In the genomic region with DNA sequence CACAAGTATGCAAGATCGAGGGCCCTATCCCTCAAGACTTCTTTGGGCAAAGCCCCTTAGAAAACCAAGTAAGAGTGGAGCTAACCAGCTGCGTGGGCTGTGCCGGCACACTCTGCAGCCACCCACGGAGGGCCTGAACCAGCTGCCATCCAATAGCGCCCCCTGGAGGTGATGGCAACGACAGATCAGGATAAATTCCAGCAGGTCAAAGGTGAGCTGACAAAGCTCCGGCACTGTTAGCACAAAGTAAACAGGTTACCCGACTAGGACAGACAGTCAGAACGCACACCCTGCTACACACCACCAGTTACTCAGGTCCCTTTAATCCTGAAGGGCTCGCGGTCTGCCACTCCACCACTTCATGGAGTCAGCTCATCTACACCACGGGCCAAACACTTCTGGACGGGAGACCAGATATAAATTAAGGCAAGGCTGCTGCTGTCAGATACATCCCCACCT, we compare ENCODE assay signal across 8 cellular contexts. TPM values are rescaled to one million over a fixed set of nuclear protein-coding genes. Genes with fewer than 3 reads are reported as not detected.
DNase-seq lines count a peak whose midpoint lies in the region; ATAC-seq, FAIRE-seq and TF ChIP-seq lines count a peak whose summit lies in the region.

No MANE protein-coding gene starts in this region.

- intact Hi-C loops in HepG2 (cut with micrococcal nuclease; ENCODE audit: unreplicated experiment), result loop anchor here (5.0 kb wide), 2 partner anchors 54 to 249 kb away; a partner anchor contains a TSS

- H3K79me2 ChIP-seq in KMS-11 (ENCODE audit: insufficient read depth, low read depth) (peaks cover 50% of the 10 kb centered on the region), HepG2 (ENCODE audit: insufficient read depth, low read length) (peaks cover 16% of the 10 kb centered on the region)

- 9% methylated on average over 7 of the region's 13 CpGs for WGBS in HepG2 (ENCODE audit: low lambda C conversion rate)

- TF ChIP-seq EP300 in HepG2 (IDR thresholded peaks at IDR 0.05; ENCODE audit: low read depth in 2 of 2, low read length in 2 of 2) (peak in 1 of 2 experiments; percentile 18; a peak in 1 of 4 replicates), HepG2 (CRISPR knock-in tag; IDR thresholded peaks at IDR 0.05; ENCODE audit: borderline replicate concordance) (no peak)

- H3K9me3 ChIP-seq in WERI-Rb-1 (ENCODE audit: severe bottlenecking) (no peaks in the 10 kb centered on the region), HepG2 (ENCODE audit: low read length) (no peaks in the 10 kb centered on the region)

- CTCF ChIA-PET in HepG2 (lab: Yijun Ruan, JAX; ENCODE audit: low intra/inter-chr PET ratio, low total read pairs), result interaction anchor here (0.7 to 2.2 kb wide), 4 partner anchors 14 to 239 kb away, joined by 3 to 11 read pairs (median 4); no protein-coding TSS in a partner anchor

- H3K27me3 ChIP-seq in KMS-11 (ENCODE audit: insufficient read depth, low read depth), result no peaks in the 10 kb centered on the region
- no peaks in the 10 kb centered on the region for H3K27me3 ChIP-seq in WERI-Rb-1 (ENCODE audit: insufficient read depth, low read depth, severe bottlenecking)
- H3K27me3 ChIP-seq in bronchial epithelial cell (ENCODE audit: control insufficient read depth, insufficient read depth, low read length), result no peaks in the 10 kb centered on the region
- H3K27me3 ChIP-seq in HepG2 (ENCODE audit: control insufficient read depth in 1 of 2, insufficient read depth in 2 of 2, low read length in 2 of 2), result no peaks in the 10 kb centered on the region; a peak in 2 of 5 replicates

- H4K20me1 ChIP-seq in KMS-11 (ENCODE audit: insufficient read depth) (0 out of 2 replicates have a peak, but pooled peaks cover 4% of the 10 kb centered on the region), HepG2 (ENCODE audit: insufficient read depth, low read length) (peaks cover 4% of the 10 kb centered on the region)

- POLR2A ChIA-PET in HepG2 (lab: Yijun Ruan, JAX), result interaction anchor here (0.9 to 1.1 kb wide), 3 partner anchors 110 to 276 kb away, joined by 4 to 7 read pairs (median 5); a partner anchor contains a TSS

- TF ChIP-seq CTCF in KMS-11 (conservative IDR thresholded peaks at IDR 0.05; ENCODE audit: low read depth, low read length) (peak; percentile 100), WERI-Rb-1 (IDR thresholded peaks at IDR 0.05; ENCODE audit: low read depth, low read length) (peak; percentile 82), bronchial epithelial cell (IDR thresholded peaks at IDR 0.05; ENCODE audit: insufficient read depth, low read length, severe bottlenecking) (peak; percentile 86), HepG2 (CRISPR knock-in tag; IDR thresholded peaks at IDR 0.05) (peak; percentile 96)

- ATAC-seq in HepG2 (peak; percentile 93), HG03442 (IDR thresholded peaks at IDR 0.05; ENCODE audit: unreplicated experiment) (no peak)

- no peak overlapping the region for H3K4me2 ChIP-seq in KMS-11
- peak overlapping the region; percentile 57 for H3K4me2 ChIP-seq in HepG2 (ENCODE audit: low read depth, low read length)

- no TSS peak for BruUV-seq in HepG2 (replicated peaks; lab: Mats Ljungman, UMichigan)

- H3K36me3 ChIP-seq in KMS-11 (ENCODE audit: insufficient read depth), result no peaks in the 10 kb centered on the region; the same call in 1 of the 2 replicates
- peaks cover 58% of the 10 kb centered on the region for H3K36me3 ChIP-seq in WERI-Rb-1
- peaks cover 8% of the 10 kb centered on the region for H3K36me3 ChIP-seq in bronchial epithelial cell (ENCODE audit: control insufficient read depth, insufficient read depth, low read length)
- H3K36me3 ChIP-seq in HepG2 (replicated peaks in 1 of 2; ENCODE audit: control insufficient read depth in 1 of 2, insufficient read depth in 2 of 2, low read length in 2 of 2), result peaks cover 13 to 34% of the 10 kb centered on the region in 2 experiments

- H3K4me1 ChIP-seq in KMS-11 (ENCODE audit: low read depth, poor library complexity, severe bottlenecking), result peaks cover 42% of the 10 kb centered on the region
- H3K4me1 ChIP-seq in HepG2 (ENCODE audit: insufficient read depth, low read length), result peaks cover 28% of the 10 kb centered on the region

- peak; percentile 88 for TF ChIP-seq RAD21 in HepG2 (CRISPR knock-in tag; IDR thresholded peaks at IDR 0.05)

- no peak overlapping the region for H2AFZ ChIP-seq in KMS-11 (ENCODE audit: low read depth)
- H2AFZ ChIP-seq in HepG2 (ENCODE audit: low read length), result no peak overlapping the region

- H3K27ac ChIP-seq in KMS-11 (no peak overlapping the region), WERI-Rb-1 (no peak overlapping the region), HepG2 (ENCODE audit: extremely low read length, insufficient read depth, low read length) (peak overlapping the region; percentile 14)

- DNase-seq in EH (ENCODE audit: low read depth) (peak; percentile 63), WERI-Rb-1 (peak; percentile 74), bronchial epithelial cell (ENCODE audit: low read depth) (peak; percentile 54), HepG2 (ENCODE audit: low spot score) (peak; percentile 87), hippocampal formation (lab: John Stamatoyannopoulos, UW) (no peak)
- peak; percentile 52 to 78 (median 60) for DNase-seq in stimulated activated CD4-positive, alpha-beta T cell treated with anti-CD3 and anti-CD28 coated beads, TNF-alpha, amount 100 ng/mL, for 48 hours (ENCODE audit: low read depth in 3 of 3)

- H3K4me3 ChIP-seq in KMS-11 (IDR thresholded peaks at IDR 0.05; ENCODE audit: insufficient read depth, low read depth, low read length), result no peak overlapping the region
- no peak overlapping the region for H3K4me3 ChIP-seq in WERI-Rb-1 (ENCODE audit: low read depth, low read length)
- H3K4me3 ChIP-seq in bronchial epithelial cell (ENCODE audit: low read depth, low read length), result no peak overlapping the region
- no peak overlapping the region for H3K4me3 ChIP-seq in HepG2 (replicated peaks in 1 of 3; ENCODE audit: insufficient read depth in 1 of 3, low read depth in 2 of 3, low read length in 3 of 3)

- H3K9ac ChIP-seq in KMS-11 (no peak overlapping the region), HepG2 (ENCODE audit: insufficient read depth, low read depth, low read length) (no peak overlapping the region)

- TF ChIP-seq POLR2A in HepG2 (IDR thresholded peaks at IDR 0.05; ENCODE audit: insufficient read depth in 1 of 2, low read depth in 2 of 2, low read length in 2 of 2), result no peak

- in situ Hi-C loops in HepG2 (cut with HindIII; ENCODE audit: extremely low pct_ligation_motif_present, low pct_unique_long_range_greater_than_20kb), result no loop called here

- FAIRE-seq in bronchial epithelial cell (lab: Jason Lieb, UNC) (no peak), HepG2 (lab: Jason Lieb, UNC) (peak; percentile 98)

RNA-seq across cellular contexts. Expression of a gene that starts 4.9 kb away (rescaled TPM):
- total RNA-seq in bronchial epithelial cell (5.2 and 5.5 TPM in 2 replicates), HepG2 (2016; rRNA removed; fragmentation: Illumina TruSeq; extraction: Trizol) (6.5 and 8.1 TPM in 2 replicates)
- 0.79 and 0.91 TPM in 2 replicates for total RNA-seq in HepG2 (2016; cell fraction: cytosol; rRNA removed; fragmentation: Illumina TruSeq; extraction: Trizol; ENCODE audit: low read depth)
- 6.5 and 7.2 TPM in 2 replicates for total RNA-seq in HepG2 (2016; cell fraction: insoluble cytoplasmic fraction; rRNA removed; fragmentation: Illumina TruSeq; extraction: Trizol)
- 3.6 and 4.0 TPM in 2 replicates for total RNA-seq in HepG2 (2016; cell fraction: membrane; rRNA removed; fragmentation: Illumina TruSeq; extraction: Trizol)
- 5.7 and 6.7 TPM in 2 replicates for total RNA-seq in HepG2 (2016; cell fraction: nucleus; rRNA removed; fragmentation: Illumina TruSeq; extraction: Trizol)
- polyA plus RNA-seq in HepG2 (2011; rRNA removed), result 6.4 and 6.9 TPM in 2 replicates
- polyA plus RNA-seq in HepG2 (2011; cell fraction: cytosol; rRNA removed), result 4.9 and 5.8 TPM in 2 replicates
- 7.9 and 8.5 TPM in 2 replicates for polyA plus RNA-seq in HepG2 (2011; cell fraction: nucleus; rRNA removed)
- 4.4 and 4.7 TPM in 2 replicates for polyA plus RNA-seq in HepG2 (2012)
- polyA plus RNA-seq in HepG2 (2016; cell fraction: cytosol; fragmentation: Illumina TruSeq; extraction: Trizol; ENCODE audit: low read depth), result 0.19 and 0.26 TPM in 2 replicates
- polyA plus RNA-seq in HepG2 (2016; cell fraction: insoluble cytoplasmic fraction; fragmentation: Illumina TruSeq; extraction: Trizol; ENCODE audit: low read depth), result 4.5 and 5.7 TPM in 2 replicates
- polyA plus RNA-seq in HepG2 (2016; cell fraction: membrane; fragmentation: Illumina TruSeq; extraction: Trizol; ENCODE audit: low read depth), result 1.3 and 1.5 TPM in 2 replicates
- 7.1 and 8.3 TPM in 2 replicates for polyA plus RNA-seq in HepG2 (2016; cell fraction: nucleus; fragmentation: Illumina TruSeq; extraction: Trizol; ENCODE audit: insufficient read depth, low read depth)
- polyA minus RNA-seq in HepG2 (2011; rRNA and poly(A)+ RNA removed; ENCODE audit: low replicate concordance), result 10.0 and 11.4 TPM in 2 replicates
- polyA minus RNA-seq in HepG2 (2011; cell fraction: cytosol; rRNA and poly(A)+ RNA removed), result 6.2 and 6.7 TPM in 2 replicates
- polyA minus RNA-seq in HepG2 (2011; cell fraction: nucleus; rRNA and poly(A)+ RNA removed), result 8.6 and 10.3 TPM in 2 replicates

RNA-seq across cellular contexts. Expression of a gene that starts 14.9 kb away (rescaled TPM):
- total RNA-seq in bronchial epithelial cell (not detected in 2 replicates), HepG2 (2016; rRNA removed; fragmentation: Illumina TruSeq; extraction: Trizol) (0.15 TPM in 1 of 2 replicates, not detected in the other)
- not detected in 2 replicates for total RNA-seq in HepG2 (2016; cell fraction: cytosol; rRNA removed; fragmentation: Illumina TruSeq; extraction: Trizol; ENCODE audit: low read depth)
- total RNA-seq in HepG2 (2016; cell fraction: insoluble cytoplasmic fraction; rRNA removed; fragmentation: Illumina TruSeq; extraction: Trizol), result 0.19 TPM in 1 of 2 replicates, not detected in the other
- not detected in 2 replicates for total RNA-seq in HepG2 (2016; cell fraction: membrane; rRNA removed; fragmentation: Illumina TruSeq; extraction: Trizol)
- not detected in 2 replicates for total RNA-seq in HepG2 (2016; cell fraction: nucleus; rRNA removed; fragmentation: Illumina TruSeq; extraction: Trizol)
- polyA plus RNA-seq in HepG2 (2011; rRNA removed), result 0.13 and 0.25 TPM in 2 replicates
- 0.14 TPM in 1 of 2 replicates, not detected in the other for polyA plus RNA-seq in HepG2 (2011; cell fraction: cytosol; rRNA removed)
- polyA plus RNA-seq in HepG2 (2011; cell fraction: nucleus; rRNA removed), result 0.59 and 0.64 TPM in 2 replicates
- 0.21 TPM in 1 of 2 replicates, not detected in the other for polyA plus RNA-seq in HepG2 (2012)
- polyA plus RNA-seq in HepG2 (2016; cell fraction: cytosol; fragmentation: Illumina TruSeq; extraction: Trizol; ENCODE audit: low read depth), result not detected in 2 replicates
- polyA plus RNA-seq in HepG2 (2016; cell fraction: insoluble cytoplasmic fraction; fragmentation: Illumina TruSeq; extraction: Trizol; ENCODE audit: low read depth), result 0.43 TPM in 1 of 2 replicates, not detected in the other
- not detected in 2 replicates for polyA plus RNA-seq in HepG2 (2016; cell fraction: membrane; fragmentation: Illumina TruSeq; extraction: Trizol; ENCODE audit: low read depth)
- 1.00 TPM in 1 of 2 replicates, not detected in the other for polyA plus RNA-seq in HepG2 (2016; cell fraction: nucleus; fragmentation: Illumina TruSeq; extraction: Trizol; ENCODE audit: insufficient read depth, low read depth)
- not detected in 2 replicates for polyA minus RNA-seq in HepG2 (2011; rRNA and poly(A)+ RNA removed; ENCODE audit: low replicate concordance)
- polyA minus RNA-seq in HepG2 (2011; cell fraction: cytosol; rRNA and poly(A)+ RNA removed), result not detected in 2 replicates
- not detected in 2 replicates for polyA minus RNA-seq in HepG2 (2011; cell fraction: nucleus; rRNA and poly(A)+ RNA removed)

RNA-seq across cellular contexts. Expression of a gene that starts 44.1 kb away (rescaled TPM):
- total RNA-seq in bronchial epithelial cell (0.51 and 1.6 TPM in 2 replicates), HepG2 (2016; rRNA removed; fragmentation: Illumina TruSeq; extraction: Trizol) (0.07 and 0.13 TPM in 2 replicates)
- not detected in 2 replicates for total RNA-seq in HepG2 (2016; cell fraction: cytosol; rRNA removed; fragmentation: Illumina TruSeq; extraction: Trizol; ENCODE audit: low read depth)
- total RNA-seq in HepG2 (2016; cell fraction: insoluble cytoplasmic fraction; rRNA removed; fragmentation: Illumina TruSeq; extraction: Trizol), result 0.09 and 0.22 TPM in 2 replicates
- total RNA-seq in HepG2 (2016; cell fraction: membrane; rRNA removed; fragmentation: Illumina TruSeq; extraction: Trizol), result 0.07 and 0.09 TPM in 2 replicates
- total RNA-seq in HepG2 (2016; cell fraction: nucleus; rRNA removed; fragmentation: Illumina TruSeq; extraction: Trizol), result 0.34 TPM in 1 of 2 replicates, not detected in the other
- 0.05 TPM in 2 replicates for polyA plus RNA-seq in HepG2 (2011; rRNA removed)
- polyA plus RNA-seq in HepG2 (2011; cell fraction: cytosol; rRNA removed), result 0.04 and 0.05 TPM in 2 replicates
- polyA plus RNA-seq in HepG2 (2011; cell fraction: nucleus; rRNA removed), result 0.23 and 0.26 TPM in 2 replicates
- polyA plus RNA-seq in HepG2 (2012), result 0.09 and 0.50 TPM in 2 replicates
- polyA plus RNA-seq in HepG2 (2016; cell fraction: cytosol; fragmentation: Illumina TruSeq; extraction: Trizol; ENCODE audit: low read depth), result 0.09 TPM in 1 of 2 replicates, not detected in the other
- polyA plus RNA-seq in HepG2 (2016; cell fraction: insoluble cytoplasmic fraction; fragmentation: Illumina TruSeq; extraction: Trizol; ENCODE audit: low read depth), result 0.19 TPM in 1 of 2 replicates, not detected in the other
- polyA plus RNA-seq in HepG2 (2016; cell fraction: membrane; fragmentation: Illumina TruSeq; extraction: Trizol; ENCODE audit: low read depth), result 0.08 and 0.13 TPM in 2 replicates
- 0.25 and 0.44 TPM in 2 replicates for polyA plus RNA-seq in HepG2 (2016; cell fraction: nucleus; fragmentation: Illumina TruSeq; extraction: Trizol; ENCODE audit: insufficient read depth, low read depth)
- polyA minus RNA-seq in HepG2 (2011; rRNA and poly(A)+ RNA removed; ENCODE audit: low replicate concordance), result 0.18 TPM in 1 of 2 replicates, not detected in the other
- polyA minus RNA-seq in HepG2 (2011; cell fraction: cytosol; rRNA and poly(A)+ RNA removed), result not detected in 2 replicates
- 0.13 and 0.37 TPM in 2 replicates for polyA minus RNA-seq in HepG2 (2011; cell fraction: nucleus; rRNA and poly(A)+ RNA removed)

RNA-seq across cellular contexts. Expression of a gene that starts 48.5 kb away (rescaled TPM):
- under 0.01 and 0.13 TPM in 2 replicates for total RNA-seq in bronchial epithelial cell
- 5.3 TPM in 2 replicates for total RNA-seq in HepG2 (2016; rRNA removed; fragmentation: Illumina TruSeq; extraction: Trizol)
- total RNA-seq in HepG2 (2016; cell fraction: cytosol; rRNA removed; fragmentation: Illumina TruSeq; extraction: Trizol; ENCODE audit: low read depth), result 0.61 and 0.62 TPM in 2 replicates
- total RNA-seq in HepG2 (2016; cell fraction: insoluble cytoplasmic fraction; rRNA removed; fragmentation: Illumina TruSeq; extraction: Trizol), result 2.6 and 4.1 TPM in 2 replicates
- 0.69 and 0.71 TPM in 2 replicates for total RNA-seq in HepG2 (2016; cell fraction: membrane; rRNA removed; fragmentation: Illumina TruSeq; extraction: Trizol)
- total RNA-seq in HepG2 (2016; cell fraction: nucleus; rRNA removed; fragmentation: Illumina TruSeq; extraction: Trizol), result 2.9 and 4.9 TPM in 2 replicates
- polyA plus RNA-seq in HepG2 (2011; rRNA removed), result 6.0 and 10.6 TPM in 2 replicates
- 2.8 and 3.1 TPM in 2 replicates for polyA plus RNA-seq in HepG2 (2011; cell fraction: cytosol; rRNA removed)
- polyA plus RNA-seq in HepG2 (2011; cell fraction: nucleus; rRNA removed), result 26.7 and 34.0 TPM in 2 replicates
- 6.9 and 13.6 TPM in 2 replicates for polyA plus RNA-seq in HepG2 (2012)
- 0.20 and 0.40 TPM in 2 replicates for polyA plus RNA-seq in HepG2 (2016; cell fraction: cytosol; fragmentation: Illumina TruSeq; extraction: Trizol; ENCODE audit: low read depth)
- 2.6 TPM in 2 replicates for polyA plus RNA-seq in HepG2 (2016; cell fraction: insoluble cytoplasmic fraction; fragmentation: Illumina TruSeq; extraction: Trizol; ENCODE audit: low read depth)
- 0.34 and 1.5 TPM in 2 replicates for polyA plus RNA-seq in HepG2 (2016; cell fraction: membrane; fragmentation: Illumina TruSeq; extraction: Trizol; ENCODE audit: low read depth)
- polyA plus RNA-seq in HepG2 (2016; cell fraction: nucleus; fragmentation: Illumina TruSeq; extraction: Trizol; ENCODE audit: insufficient read depth, low read depth), result 7.9 and 10.3 TPM in 2 replicates
- polyA minus RNA-seq in HepG2 (2011; rRNA and poly(A)+ RNA removed; ENCODE audit: low replicate concordance), result 0.28 and 14.9 TPM in 2 replicates
- polyA minus RNA-seq in HepG2 (2011; cell fraction: cytosol; rRNA and poly(A)+ RNA removed), result 2.3 and 3.9 TPM in 2 replicates
- 11.2 and 13.8 TPM in 2 replicates for polyA minus RNA-seq in HepG2 (2011; cell fraction: nucleus; rRNA and poly(A)+ RNA removed)

Comparison
In these comparisons a context has a peak if more than half of its experiments do, and no peak if none do; other contexts are left out.
1. DNase-seq: peak in EH (single experiment), WERI-Rb-1 (single experiment), bronchial epithelial cell (single experiment), HepG2 (single experiment) and stimulated activated CD4-positive, alpha-beta T cell treated with anti-CD3 and anti-CD28 coated beads, TNF-alpha, amount 100 ng/mL, for 48 hours (3 of 3); none in hippocampal formation (0 of 2).
2. Peak in every context shown above with its lines, with median percentiles within 50 percentile points of each other: CTCF ChIP-seq.